ENCODE assay signal across 15 cellular contexts in the genomic region with DNA sequence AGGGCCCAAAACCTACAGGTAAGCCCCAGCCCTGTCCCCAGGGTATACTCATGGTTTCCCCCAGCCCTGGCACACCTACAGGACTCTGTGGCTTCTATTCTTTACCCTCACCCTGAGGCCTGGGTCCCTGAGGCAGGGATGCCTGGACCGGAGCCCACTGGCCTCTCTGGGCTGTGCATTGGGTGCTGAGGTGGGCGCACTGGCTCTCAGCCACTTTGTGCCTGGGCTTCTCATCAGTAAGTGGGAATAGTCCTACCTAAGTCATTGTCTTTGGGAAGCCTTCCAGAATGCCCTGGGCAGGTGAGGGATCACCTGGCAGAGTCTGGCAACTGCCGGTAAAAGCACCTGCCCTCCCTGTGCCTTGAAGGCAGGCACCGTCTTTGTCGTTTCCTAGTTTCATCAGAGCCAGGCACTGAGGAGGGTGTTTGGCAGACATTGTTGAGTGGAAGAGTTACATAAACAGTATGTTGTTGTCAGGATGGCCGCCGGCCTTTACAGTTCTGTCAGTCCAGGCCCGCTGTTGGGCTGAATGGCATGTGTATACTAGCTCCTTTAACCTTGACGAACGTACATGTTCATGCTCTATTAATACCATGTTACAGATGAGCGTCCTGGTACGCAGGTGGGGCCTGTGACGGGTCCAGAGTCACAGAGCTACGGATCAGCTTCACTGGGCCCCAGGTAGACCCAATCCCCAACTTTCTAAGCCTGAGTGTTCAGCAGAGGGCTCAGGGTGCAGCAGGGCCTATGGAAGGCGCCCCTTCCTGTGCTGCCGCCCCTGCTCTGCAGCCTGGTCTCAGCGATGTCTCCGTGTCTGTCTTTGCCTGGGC. TPM values are rescaled to one million over a fixed set of nuclear protein-coding genes. Genes with fewer than 3 reads are reported as not detected.
DNase-seq lines count a peak whose midpoint lies in the region; ATAC-seq and TF ChIP-seq lines count a peak whose summit lies in the region.
"Had no signal": no experiment of that assay in that cellular context is flagged by ENCODE, and none has a peak within 500 bp of the region (broad histone marks: within the 10 kb centered on the region; RNA-seq: fewer than 3 reads in every experiment).

No MANE protein-coding gene starts in this region.

- H3K4me1 Mint-ChIP-seq in nephron progenitor cell, result peaks cover 26% of the 10 kb centered on the region

- H3K4me1 ChIP-seq in esophagus (ENCODE audit: control insufficient read depth in 2 of 2, insufficient read depth in 2 of 2, low read length in 1 of 2), result peaks cover 0 to 18% of the 10 kb centered on the region in 2 donors

- H3K36me3 ChIP-seq in esophagus (ENCODE audit: control insufficient read depth in 2 of 2, insufficient read depth in 2 of 2, low read length in 1 of 2), result peaks cover 0 to 8% of the 10 kb centered on the region in 2 donors
- H3K36me3 ChIP-seq: cardiac muscle cell, pancreas, transverse colon had no signal

- H3K36me3 Mint-ChIP-seq in nephron progenitor cell (ENCODE audit: low read depth), result peaks cover 9% of the 10 kb centered on the region

- H3K4me3 Mint-ChIP-seq in nephron progenitor cell, result peak overlapping the region; percentile 80
- H3K4me3 Mint-ChIP-seq: HFFc6 had no signal

- H3K27me3 Mint-ChIP-seq in nephron progenitor cell (ENCODE audit: low read depth, poor library complexity), result peaks cover 14% of the 10 kb centered on the region

- peak overlapping the region; percentile 68 to 82 for H3K27ac ChIP-seq in esophagus (ENCODE audit: low read depth in 2 of 2, low read length in 1 of 2)
- H3K27ac ChIP-seq: cardiac muscle cell, hepatocyte, pancreas, SK-N-MC, transverse colon had no signal

- no peaks in the 10 kb centered on the region for H3K9me3 Mint-ChIP-seq in nephron progenitor cell

- POLR2A ChIA-PET in HEK293T (lab: Yijun Ruan, JAX), result interaction anchor here (2.1 kb wide), 1 partner anchor 188 kb away, joined by 5 read pairs; the partner anchor contains the start of genes LMF2 and NCAPH2

- no peaks in the 10 kb centered on the region for H3K27me3 ChIP-seq in esophagus (ENCODE audit: control insufficient read depth in 1 of 2, insufficient read depth in 2 of 2, low read length in 2 of 2)
- H3K27me3 ChIP-seq: cardiac muscle cell, hepatocyte, pancreas had no signal

- no peak for TF ChIP-seq CTCF in nephron progenitor cell (IDR thresholded peaks at IDR 0.05)

- H3K27ac Mint-ChIP-seq in nephron progenitor cell, result peak overlapping the region; percentile 54
- H3K27ac Mint-ChIP-seq: HFFc6 had no signal

- 57 to 60% methylated on average over 18 of the region's 18 CpGs for WGBS in esophagus, 2 donors

- DNase-seq in COLO668 (lab: John Stamatoyannopoulos, UW; ENCODE audit: unreplicated experiment), result peak; percentile 41
- peak; percentile 18 for DNase-seq in NCI-H2196 treated with DMSO at 0.1 percent for 48 hours (lab: John Stamatoyannopoulos, UW; ENCODE audit: unreplicated experiment)
- no peak for DNase-seq in nephron progenitor cell
- DNase-seq in stimulated activated CD8-positive, alpha-beta memory T cell treated with anti-CD3 and anti-CD28 coated beads, Interleukin-4, amount 100 ng/mL, for 48 hours, result no peak
- no peak for DNase-seq in stimulated activated CD4-positive, alpha-beta T cell treated with anti-CD3 and anti-CD28 coated beads, Interleukin-4, amount 100 ng/mL, for 1 hour
- DNase-seq in HEK293T (ENCODE audit: extremely low spot score), result no peak
- DNase-seq: HFFc6, transverse colon had no signal

- no peak for ATAC-seq in GM18873 (IDR thresholded peaks at IDR 0.05; ENCODE audit: low FRiP score, unreplicated experiment)

- no peak overlapping the region for H3K4me3 ChIP-seq in esophagus (ENCODE audit: low read depth in 1 of 2, low read length in 2 of 2)
- H3K4me3 ChIP-seq: cardiac muscle cell, hepatocyte, lung, SK-N-MC, transverse colon had no signal

- no peaks in the 10 kb centered on the region for H3K9me3 ChIP-seq in esophagus (ENCODE audit: control insufficient read depth in 2 of 2, insufficient read depth in 1 of 2, low read depth in 1 of 2, low read length in 1 of 2)
- H3K9me3 ChIP-seq: pancreas, transverse colon had no signal

- CTCF ChIA-PET in HEK293T (lab: Yijun Ruan, JAX), result no interaction called here

TF ChIP-seq in HEK293T, 16 proteins besides CTCF, POLR2A, EP300 and RAD21:
- TF ChIP-seq FOXK2 (IDR thresholded peaks at IDR 0.05) (no peak), LEF1 (IDR thresholded peaks at IDR 0.05; ENCODE audit: borderline replicate concordance) (no peak), FOXA1 (IDR thresholded peaks at IDR 0.05) (no peak), BHLHE40 (IDR thresholded peaks at IDR 0.05; ENCODE audit: borderline replicate concordance) (no peak), HDGF (IDR thresholded peaks at IDR 0.05; ENCODE audit: borderline replicate concordance) (no peak), CTBP1 (IDR thresholded peaks at IDR 0.05; ENCODE audit: borderline replicate concordance) (no peak), TARDBP (IDR thresholded peaks at IDR 0.05) (no peak), ARNT (IDR thresholded peaks at IDR 0.05) (no peak), FOXM1 (IDR thresholded peaks at IDR 0.05; ENCODE audit: borderline replicate concordance) (no peak), SP1 (IDR thresholded peaks at IDR 0.05) (no peak), SUZ12 (IDR thresholded peaks at IDR 0.05) (no peak), L3MBTL2 (conservative IDR thresholded peaks at IDR 0.05) (no peak), ZNF384 (IDR thresholded peaks at IDR 0.05) (no peak), NFRKB (IDR thresholded peaks at IDR 0.05) (no peak)
- TF ChIP-seq, protein P1, sequence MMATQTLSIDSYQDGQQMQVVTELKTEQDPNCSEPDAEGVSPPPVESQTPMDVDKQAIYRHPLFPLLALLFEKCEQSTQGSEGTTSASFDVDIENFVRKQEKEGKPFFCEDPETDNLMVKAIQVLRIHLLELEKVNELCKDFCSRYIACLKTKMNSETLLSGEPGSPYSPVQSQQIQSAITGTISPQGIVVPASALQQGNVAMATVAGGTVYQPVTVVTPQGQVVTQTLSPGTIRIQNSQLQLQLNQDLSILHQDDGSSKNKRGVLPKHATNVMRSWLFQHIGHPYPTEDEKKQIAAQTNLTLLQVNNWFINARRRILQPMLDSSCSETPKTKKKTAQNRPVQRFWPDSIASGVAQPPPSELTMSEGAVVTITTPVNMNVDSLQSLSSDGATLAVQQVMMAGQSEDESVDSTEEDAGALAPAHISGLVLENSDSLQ (IDR thresholded peaks at IDR 0.05), result no peak
TF ChIP-seq in HEK293T: peak in this region for 0.

RNA-seq across cellular contexts. Expression of gene SHANK3, which starts 23.0 kb away (rescaled TPM):
- 1 to 10 TPM; 4.1 to 9.0 TPM for polyA plus RNA-seq in esophagus

RNA-seq across cellular contexts. Expression of gene ACR, which starts 42.4 kb away (rescaled TPM):
- polyA plus RNA-seq in esophagus, result under 1 TPM; 0.14 to 0.20 TPM
- polyA plus RNA-seq: cardiac muscle cell, hepatocyte had no signal

Comparison
In these comparisons a context has a peak if more than half of its experiments do, and no peak if none do; other contexts are left out.
1. DNase-seq: peak in COLO668 (single experiment) and NCI-H2196 treated with DMSO at 0.1 percent for 48 hours (single experiment); none in nephron progenitor cell (single experiment), stimulated activated CD8-positive, alpha-beta memory T cell treated with anti-CD3 and anti-CD28 coated beads, Interleukin-4, amount 100 ng/mL, for 48 hours (single experiment), stimulated activated CD4-positive, alpha-beta T cell treated with anti-CD3 and anti-CD28 coated beads, Interleukin-4, amount 100 ng/mL, for 1 hour (single experiment) and HEK293T (single experiment).